19 cellular contexts compared by ENCODE assay signal in genomic region chrX:150352114-150352513, GRCh38. TPM values are rescaled to one million over a fixed set of nuclear protein-coding genes. Genes with fewer than 3 reads are reported as not detected.
A peak's percentile ranks its signal among the peaks of the same experiment; 100 is the strongest.
DNase-seq lines count a peak whose midpoint lies in the region; ATAC-seq and TF ChIP-seq lines count a peak whose summit lies in the region.
"Had no signal": no experiment of that assay in that cellular context is flagged by ENCODE, and none has a peak within 500 bp of the region (broad histone marks: within the 10 kb centered on the region; RNA-seq: fewer than 3 reads in every experiment).

No MANE protein-coding gene starts in this region.

- no peaks in the 10 kb centered on the region for H3K4me1 ChIP-seq in HAP-1
- H3K4me1 ChIP-seq in gastroesophageal sphincter: no peaks in the 10 kb centered on the region
- H3K4me1 ChIP-seq: BE2C had no signal

- TF ChIP-seq POLR2A in gastroesophageal sphincter (IDR thresholded peaks at IDR 0.05): no peak

- peak; percentile 57 for DNase-seq in EL
- peak; percentile 21 for DNase-seq in LHCN-M2 (ENCODE audit: low read depth)
- peak; percentile 84 for DNase-seq in SW480 (ENCODE audit: low spot score)
- peak; percentile 43 for DNase-seq in kidney tubule cell (ENCODE audit: low spot score)
- DNase-seq in HAP-1 (ENCODE audit: low spot score in 2 of 2): no peak
- DNase-seq in T-helper 1 cell: no peak
- no peak for DNase-seq in AG08395 (ENCODE audit: low spot score)
- DNase-seq: ACHN; BE2C; CD8-positive, alpha-beta T cell; DMS 273 treated with DMSO at 0.1 percent for 48 hours; H9; KBM-7; NCI-H187 treated with DMSO at 0.1 percent for 48 hours; NCI-H446 treated with DMSO at 0.1 percent for 48 hours; NCI-H774; T-cell had no signal

- H3K9me3 ChIP-seq in HAP-1 (no peaks in the 10 kb centered on the region), gastroesophageal sphincter (no peaks in the 10 kb centered on the region)
- H3K9me3 ChIP-seq: BE2C had no signal

- H3K4me3 ChIP-seq in HAP-1 (no peak overlapping the region), gastroesophageal sphincter (no peak overlapping the region)

- ATAC-seq in gastroesophageal sphincter: no peak
- ATAC-seq: CD8-positive, alpha-beta T cell; T-cell had no signal

- no peak overlapping the region for H3K27ac ChIP-seq in gastroesophageal sphincter
- H3K27ac ChIP-seq: RWPE1 had no signal

- TF ChIP-seq EP300 in gastroesophageal sphincter (IDR thresholded peaks at IDR 0.05): no peak

- 52% methylated on average over 2 of the region's 3 CpGs; no CpG with 5 or more reads in 1 of the 2 donors for WGBS in gastroesophageal sphincter (ENCODE audit: low coverage in 1 of 2), 2 donors

- in situ Hi-C loops in HAP-1 (cut with MboI; ENCODE audit: low sequenced_read_pairs): loop anchor here (25.0 kb wide), 1 partner anchor 390 kb away; no protein-coding TSS in a partner anchor

- TF ChIP-seq CTCF in gastroesophageal sphincter (IDR thresholded peaks at IDR 0.05): no peak

- no peaks in the 10 kb centered on the region for H3K27me3 ChIP-seq in HAP-1 (ENCODE audit: low read depth)
- H3K27me3 ChIP-seq in gastroesophageal sphincter: no peaks in the 10 kb centered on the region
- H3K27me3 ChIP-seq: BE2C had no signal

- no peaks in the 10 kb centered on the region for H3K36me3 ChIP-seq in HAP-1 (replicated peaks)
- H3K36me3 ChIP-seq in gastroesophageal sphincter: no peaks in the 10 kb centered on the region
- H3K36me3 ChIP-seq: BE2C had no signal

RNA-seq across cellular contexts. Expression of gene MAMLD1, which starts 11.0 kb away (rescaled TPM):
- total RNA-seq in LHCN-M2 (2014; rRNA removed): 3.8 and 4.8 TPM in 2 replicates
- 9.9 TPM for polyA plus RNA-seq in LHCN-M2 (2012)
- total RNA-seq in gastroesophageal sphincter: 1 to 10 TPM; 2.2 to 7.3 (median 3.9) TPM

Comparison
In these comparisons a context has a peak if more than half of its experiments do, and no peak if none do; other contexts are left out.
1. DNase-seq: peak in EL (single experiment), LHCN-M2 (single experiment), SW480 (single experiment) and kidney tubule cell (single experiment); none in HAP-1 (0 of 2), T-helper 1 cell (0 of 5) and AG08395 (single experiment).